ENCODE assay signal across 16 cellular contexts in genomic region chr21:36099000-36099399, GRCh38. TPM values are rescaled to one million over a fixed set of nuclear protein-coding genes. Genes with fewer than 3 reads are reported as not detected.
A peak's percentile ranks its signal among the peaks of the same experiment; 100 is the strongest.
DNase-seq lines count a peak whose midpoint lies in the region; ATAC-seq, FAIRE-seq and TF ChIP-seq lines count a peak whose summit lies in the region.
"Had no signal": no experiment of that assay in that cellular context is flagged by ENCODE, and none has a peak within 500 bp of the region (broad histone marks: within the 10 kb centered on the region; RNA-seq: fewer than 3 reads in every experiment).

No MANE protein-coding gene starts in this region.

- H3K27me3 ChIP-seq in H9 (ENCODE audit: insufficient read depth, low read length) (no peaks in the 10 kb centered on the region), iPS-15b (ENCODE audit: control insufficient read depth, insufficient read depth, low read length) (no peaks in the 10 kb centered on the region), neural progenitor cell (no peaks in the 10 kb centered on the region), HepG2 (ENCODE audit: control insufficient read depth in 1 of 2, insufficient read depth in 2 of 2, low read length in 2 of 2) (peaks cover 0 to 5% of the 10 kb centered on the region in 2 experiments; a peak in 2 of 5 replicates)
- H3K27me3 ChIP-seq: BLaER1 treated with 17β-estradiol and CSF1 and Interleukin-3, amounts not matched to agents 10 nM and 100 nM had no signal

- peak overlapping the region; percentile 48 for H2BK120ac ChIP-seq in H9 (ENCODE audit: low read depth, low read length, poor library complexity, severe bottlenecking)

- H3K14ac ChIP-seq in H9 (ENCODE audit: insufficient read depth, low read length), result no peak overlapping the region

- peaks cover 17% of the 10 kb centered on the region for H3F3A ChIP-seq in neural progenitor cell (ENCODE audit: low read depth)

- H4K20me1 ChIP-seq in H9 (ENCODE audit: control insufficient read depth, insufficient read depth, insufficient read length) (no peaks in the 10 kb centered on the region), neural progenitor cell (ENCODE audit: low read depth) (no peaks in the 10 kb centered on the region), HepG2 (ENCODE audit: insufficient read depth, low read length) (no peaks in the 10 kb centered on the region)
- H4K20me1 ChIP-seq: BLaER1 treated with 17β-estradiol and CSF1 and Interleukin-3, amounts not matched to agents 10 nM and 100 nM had no signal

- no peak overlapping the region for H4K91ac ChIP-seq in H9 (ENCODE audit: insufficient read length, low read depth, low read length)

- H3K4me2 ChIP-seq in H9 (ENCODE audit: insufficient read depth, insufficient read length, low read length) (no peak overlapping the region), neural progenitor cell (no peak overlapping the region), HepG2 (ENCODE audit: low read depth, low read length) (no peak overlapping the region)

- H3K23ac ChIP-seq in H9 (ENCODE audit: insufficient read length, low read depth, low read length), result no peak overlapping the region

- peak overlapping the region; percentile 17 for H3K9ac ChIP-seq in H9 (ENCODE audit: extremely low read depth, insufficient read length, low read length)
- H3K9ac ChIP-seq in iPS-15b (ENCODE audit: low read depth, low read length), result peak overlapping the region; percentile 30
- H3K9ac ChIP-seq in neural progenitor cell, result no peak overlapping the region
- no peak overlapping the region for H3K9ac ChIP-seq in HepG2 (ENCODE audit: insufficient read depth, low read depth, low read length)
- H3K9ac ChIP-seq: BLaER1 treated with 17β-estradiol and CSF1 and Interleukin-3, amounts not matched to agents 10 nM and 100 nM had no signal

- H3K36me3 ChIP-seq in iPS-15b (ENCODE audit: control insufficient read depth, insufficient read depth, low read length) (no peaks in the 10 kb centered on the region), neural progenitor cell (no peaks in the 10 kb centered on the region), HepG2 (replicated peaks in 1 of 2; ENCODE audit: control insufficient read depth in 1 of 2, insufficient read depth in 2 of 2, low read length in 2 of 2) (no peaks in the 10 kb centered on the region)

- in situ Hi-C loops in HepG2 (cut with HindIII; ENCODE audit: extremely low pct_ligation_motif_present, low pct_unique_long_range_greater_than_20kb), result no loop called here

- H3K4me3 ChIP-seq in iPS-15b (ENCODE audit: low read depth, low read length) (no peak overlapping the region), neural progenitor cell (no peak overlapping the region), HepG2 (replicated peaks in 1 of 3; ENCODE audit: insufficient read depth in 1 of 3, low read depth in 2 of 3, low read length in 3 of 3) (no peak overlapping the region)
- H3K4me3 ChIP-seq: BLaER1 treated with 17β-estradiol and CSF1 and Interleukin-3, amounts not matched to agents 10 nM and 100 nM had no signal

- H3K9me3 ChIP-seq in H9 (ENCODE audit: control insufficient read depth, low read depth, low read length) (peaks cover 3% of the 10 kb centered on the region), iPS-15b (ENCODE audit: control insufficient read depth, insufficient read depth, low read length) (peaks cover 3% of the 10 kb centered on the region), neural progenitor cell (ENCODE audit: low read depth) (no peaks in the 10 kb centered on the region), HepG2 (ENCODE audit: low read length) (no peaks in the 10 kb centered on the region)

- H3K4me1 ChIP-seq in H9 (ENCODE audit: insufficient read depth, low read length) (peaks cover 11% of the 10 kb centered on the region; the same call in 1 of the 2 replicates), iPS-15b (ENCODE audit: control insufficient read depth, insufficient read depth, low read length) (peaks cover 41% of the 10 kb centered on the region), neural progenitor cell (peaks cover 20% of the 10 kb centered on the region), HepG2 (ENCODE audit: insufficient read depth, low read length) (no peaks in the 10 kb centered on the region)

- POLR2A ChIA-PET in HepG2 (lab: Yijun Ruan, JAX), result no interaction called here

- H3K27me3 Mint-ChIP-seq in H9 (ENCODE audit: low read depth) (no peaks in the 10 kb centered on the region; the same call in 1 of the 2 replicates), neural progenitor cell (ENCODE audit: insufficient read depth, low read depth) (peaks cover 5% of the 10 kb centered on the region)

- peaks cover 14 to 25% of the 10 kb centered on the region in 2 experiments for H3K9me3 Mint-ChIP-seq in H9
- H3K9me3 Mint-ChIP-seq in neural progenitor cell, result peaks cover 5% of the 10 kb centered on the region
- H3K9me3 Mint-ChIP-seq: HFFc6 had no signal

- peak overlapping the region; percentile 70 for H3K18ac ChIP-seq in H9 (ENCODE audit: insufficient read length, low read depth, low read length)

- ATAC-seq in SK-N-SH treated with all-trans-retinoic acid at 6 μM for 48 hours, result no peak
- no peak for ATAC-seq in GM21528 (IDR thresholded peaks at IDR 0.05; ENCODE audit: low FRiP score, unreplicated experiment)
- ATAC-seq in HepG2, result no peak

- H3K27ac ChIP-seq in H9 (ENCODE audit: insufficient read length, low read depth, low read length) (peak overlapping the region; percentile 76), neural progenitor cell (no peak overlapping the region), HepG2 (ENCODE audit: extremely low read length, insufficient read depth, low read length) (no peak overlapping the region)
- H3K27ac ChIP-seq: BLaER1 treated with 17β-estradiol and CSF1 and Interleukin-3, amounts not matched to agents 10 nM and 100 nM; HL-60 had no signal

- no peak overlapping the region for H2BK20ac ChIP-seq in H9 (ENCODE audit: low read depth, low read length, poor library complexity, severe bottlenecking)

- intact Hi-C loops in HepG2 (cut with micrococcal nuclease; ENCODE audit: unreplicated experiment), result no loop called here

- WGBS in H9 (ENCODE audit: extremely low coverage, insufficient read length, low lambda C conversion rate), result no CpG with 5 or more reads among the region's 3 CpGs
- WGBS in HepG2 (ENCODE audit: low lambda C conversion rate), result 51% methylated on average over 3 of the region's 3 CpGs

- TF ChIP-seq RAD21 in HepG2 (CRISPR knock-in tag; IDR thresholded peaks at IDR 0.05), result no peak

- H3K79me1 ChIP-seq in H9 (ENCODE audit: insufficient read depth, low read depth, low read length, poor library complexity, severe bottlenecking), result no peaks in the 10 kb centered on the region

- FAIRE-seq in HepG2 (lab: Jason Lieb, UNC), result no peak

- H4K8ac ChIP-seq in H9 (replicated peaks; ENCODE audit: insufficient read length, low read depth, low read length), result no peak overlapping the region

- DNase-seq in H9 (no peak), NCI-H82 treated with DMSO at 0.1 percent for 48 hours (lab: John Stamatoyannopoulos, UW; ENCODE audit: unreplicated experiment) (peak; percentile 61), neural progenitor cell (ENCODE audit: low spot score) (no peak), dermis blood vessel endothelial cell (no peak), HepG2 (ENCODE audit: low spot score) (no peak)
- DNase-seq: ACHN; CD4-positive, CD25-positive, alpha-beta regulatory T cell; DMS53; GOT3; HCEC 1CT; HFFc6 had no signal

- no peak overlapping the region for H2BK12ac ChIP-seq in H9 (ENCODE audit: insufficient read length, low read depth, low read length)

- H2BK5ac ChIP-seq in H9 (ENCODE audit: insufficient read length, low read length), result peak overlapping the region; percentile 92

- peaks cover 68 to 69% of the 10 kb centered on the region in 2 experiments for H3K4me1 Mint-ChIP-seq in H9
- H3K4me1 Mint-ChIP-seq in neural progenitor cell, result peaks cover 17% of the 10 kb centered on the region
- H3K4me1 Mint-ChIP-seq: CD4-positive, CD25-positive, alpha-beta regulatory T cell had no signal

- no peak overlapping the region for H2BK15ac ChIP-seq in H9 (ENCODE audit: low read depth, low read length)

- H3K27ac Mint-ChIP-seq in H9 (peak overlapping the region in 2 of 3 experiments; percentile 87 to 99; a peak in 5 of 7 replicates), neural progenitor cell (no peak overlapping the region)
- H3K27ac Mint-ChIP-seq: CD4-positive, CD25-positive, alpha-beta regulatory T cell; HFFc6 had no signal

- H3K4me3 Mint-ChIP-seq in H9 (peak overlapping the region in 1 of 2 experiments; percentile 51; a peak in 2 of 5 replicates), neural progenitor cell (no peak overlapping the region)
- H3K4me3 Mint-ChIP-seq: CD4-positive, CD25-positive, alpha-beta regulatory T cell; HFFc6 had no signal

- H3K79me2 ChIP-seq in H9 (ENCODE audit: insufficient read depth, low read length), result no peaks in the 10 kb centered on the region
- no peaks in the 10 kb centered on the region for H3K79me2 ChIP-seq in neural progenitor cell (ENCODE audit: low read depth)
- no peaks in the 10 kb centered on the region for H3K79me2 ChIP-seq in HepG2 (ENCODE audit: insufficient read depth, low read length)

- H3K36me3 Mint-ChIP-seq in H9 (ENCODE audit: insufficient read depth in 1 of 3, low read depth in 3 of 3) (peaks cover 10 to 17% (median 12%) of the 10 kb centered on the region in 3 experiments), neural progenitor cell (no peaks in the 10 kb centered on the region)
- H3K36me3 Mint-ChIP-seq: CD4-positive, CD25-positive, alpha-beta regulatory T cell had no signal

- CTCF ChIA-PET in HepG2 (lab: Yijun Ruan, JAX; ENCODE audit: low intra/inter-chr PET ratio, low total read pairs), result no interaction called here

- no peak for TF ChIP-seq CTCF in H9 (conservative IDR thresholded peaks at IDR 0.05)
- TF ChIP-seq CTCF in neural progenitor cell (IDR thresholded peaks at IDR 0.05), result no peak
- TF ChIP-seq CTCF in HepG2 (CRISPR knock-in tag; IDR thresholded peaks at IDR 0.05), result no peak

- H2AFZ ChIP-seq in H9 (ENCODE audit: low read length), result no peak overlapping the region
- peak overlapping the region; percentile 22 for H2AFZ ChIP-seq in neural progenitor cell (replicated peaks)
- H2AFZ ChIP-seq in HepG2 (ENCODE audit: low read length), result no peak overlapping the region

- H3K4ac ChIP-seq in H9 (ENCODE audit: low read depth, low read length), result no peak overlapping the region; the same call in 1 of the 2 replicates

- no peak overlapping the region for H3T11ph ChIP-seq in H9 (ENCODE audit: low read length)

- H3K56ac ChIP-seq in H9 (ENCODE audit: insufficient read length, low read depth, low read length), result no peak overlapping the region

- no peak overlapping the region for H4K5ac ChIP-seq in H9 (ENCODE audit: insufficient read length, low read depth, low read length)

- BruUV-seq in HepG2 (replicated peaks; lab: Mats Ljungman, UMichigan), result no TSS peak

- no peak overlapping the region for H2AK5ac ChIP-seq in H9 (ENCODE audit: insufficient read length, low read length)

- no peak for TF ChIP-seq POLR2A in HepG2 (IDR thresholded peaks at IDR 0.05; ENCODE audit: insufficient read depth in 1 of 2, low read depth in 2 of 2, low read length in 2 of 2)

- TF ChIP-seq EP300 in HepG2 (IDR thresholded peaks at IDR 0.05; ENCODE audit: low read depth in 2 of 2, low read length in 2 of 2), result no peak
- TF ChIP-seq EP300 in HepG2 (CRISPR knock-in tag; IDR thresholded peaks at IDR 0.05; ENCODE audit: borderline replicate concordance), result no peak

- no peaks in the 10 kb centered on the region for H3K23me2 ChIP-seq in H9 (ENCODE audit: insufficient read length, low read depth, low read length, poor library complexity, severe bottlenecking)

RNA-seq across cellular contexts. Expression of gene CBR1, which starts 29.2 kb away (rescaled TPM):
- total RNA-seq in H9 (2021), result 5.7 and 7.1 TPM in 2 replicates
- total RNA-seq in neural progenitor cell (ENCODE audit: low replicate concordance), result 24.9 and 38.9 TPM in 2 replicates
- total RNA-seq in dermis blood vessel endothelial cell, result 37.3 and 84.5 TPM in 2 replicates
- total RNA-seq in HepG2 (2016; rRNA removed; fragmentation: Illumina TruSeq; extraction: Trizol), result 38.7 and 45.6 TPM in 2 replicates
- 7.9 and 8.1 TPM in 2 replicates for total RNA-seq in HepG2 (2016; cell fraction: cytosol; rRNA removed; fragmentation: Illumina TruSeq; extraction: Trizol; ENCODE audit: low read depth)
- 38.5 and 46.8 TPM in 2 replicates for total RNA-seq in HepG2 (2016; cell fraction: insoluble cytoplasmic fraction; rRNA removed; fragmentation: Illumina TruSeq; extraction: Trizol)
- total RNA-seq in HepG2 (2016; cell fraction: membrane; rRNA removed; fragmentation: Illumina TruSeq; extraction: Trizol), result 14.5 and 17.4 TPM in 2 replicates
- 15.4 and 15.7 TPM in 2 replicates for total RNA-seq in HepG2 (2016; cell fraction: nucleus; rRNA removed; fragmentation: Illumina TruSeq; extraction: Trizol)
- polyA plus RNA-seq in HepG2 (2011; rRNA removed), result 33.7 and 40.2 TPM in 2 replicates
- polyA plus RNA-seq in HepG2 (2011; cell fraction: cytosol; rRNA removed), result 42.7 and 71.0 TPM in 2 replicates
- polyA plus RNA-seq in HepG2 (2011; cell fraction: nucleus; rRNA removed), result 26.4 and 32.1 TPM in 2 replicates
- polyA plus RNA-seq in HepG2 (2012), result 30.4 and 32.9 TPM in 2 replicates
- polyA plus RNA-seq in HepG2 (2016; cell fraction: cytosol; fragmentation: Illumina TruSeq; extraction: Trizol; ENCODE audit: low read depth), result 7.7 and 9.2 TPM in 2 replicates
- 51.8 and 57.6 TPM in 2 replicates for polyA plus RNA-seq in HepG2 (2016; cell fraction: insoluble cytoplasmic fraction; fragmentation: Illumina TruSeq; extraction: Trizol; ENCODE audit: low read depth)
- 11.5 and 12.6 TPM in 2 replicates for polyA plus RNA-seq in HepG2 (2016; cell fraction: membrane; fragmentation: Illumina TruSeq; extraction: Trizol; ENCODE audit: low read depth)
- 23.3 and 28.1 TPM in 2 replicates for polyA plus RNA-seq in HepG2 (2016; cell fraction: nucleus; fragmentation: Illumina TruSeq; extraction: Trizol; ENCODE audit: insufficient read depth, low read depth)
- 72.8 and 83.4 TPM in 2 replicates for polyA minus RNA-seq in HepG2 (2011; rRNA and poly(A)+ RNA removed; ENCODE audit: low replicate concordance)
- 23.7 and 30.8 TPM in 2 replicates for polyA minus RNA-seq in HepG2 (2011; cell fraction: cytosol; rRNA and poly(A)+ RNA removed)
- 4.5 and 7.2 TPM in 2 replicates for polyA minus RNA-seq in HepG2 (2011; cell fraction: nucleus; rRNA and poly(A)+ RNA removed)

RNA-seq across cellular contexts. Expression of gene CBR3, which starts 35.9 kb away (rescaled TPM):
- total RNA-seq in H9 (2021) (1.9 and 2.4 TPM in 2 replicates), neural progenitor cell (ENCODE audit: low replicate concordance) (not detected in 2 replicates), dermis blood vessel endothelial cell (5.8 and 6.8 TPM in 2 replicates), HepG2 (2016; rRNA removed; fragmentation: Illumina TruSeq; extraction: Trizol) (not detected in 2 replicates)
- not detected in 2 replicates for total RNA-seq in HepG2 (2016; cell fraction: cytosol; rRNA removed; fragmentation: Illumina TruSeq; extraction: Trizol; ENCODE audit: low read depth)
- not detected in 2 replicates for total RNA-seq in HepG2 (2016; cell fraction: insoluble cytoplasmic fraction; rRNA removed; fragmentation: Illumina TruSeq; extraction: Trizol)
- total RNA-seq in HepG2 (2016; cell fraction: membrane; rRNA removed; fragmentation: Illumina TruSeq; extraction: Trizol), result not detected in 2 replicates
- not detected in 2 replicates for total RNA-seq in HepG2 (2016; cell fraction: nucleus; rRNA removed; fragmentation: Illumina TruSeq; extraction: Trizol)
- not detected in 2 replicates for polyA plus RNA-seq in HepG2 (2011; rRNA removed)
- polyA plus RNA-seq in HepG2 (2011; cell fraction: cytosol; rRNA removed), result not detected in 2 replicates
- 0.14 TPM in 1 of 2 replicates, not detected in the other for polyA plus RNA-seq in HepG2 (2011; cell fraction: nucleus; rRNA removed)
- not detected in 2 replicates for polyA plus RNA-seq in HepG2 (2012)
- not detected in 2 replicates for polyA plus RNA-seq in HepG2 (2016; cell fraction: cytosol; fragmentation: Illumina TruSeq; extraction: Trizol; ENCODE audit: low read depth)
- polyA plus RNA-seq in HepG2 (2016; cell fraction: insoluble cytoplasmic fraction; fragmentation: Illumina TruSeq; extraction: Trizol; ENCODE audit: low read depth), result not detected in 2 replicates
- not detected in 2 replicates for polyA plus RNA-seq in HepG2 (2016; cell fraction: membrane; fragmentation: Illumina TruSeq; extraction: Trizol; ENCODE audit: low read depth)
- not detected in 2 replicates for polyA plus RNA-seq in HepG2 (2016; cell fraction: nucleus; fragmentation: Illumina TruSeq; extraction: Trizol; ENCODE audit: insufficient read depth, low read depth)
- 2.9 TPM in 1 of 2 replicates, not detected in the other for polyA minus RNA-seq in HepG2 (2011; rRNA and poly(A)+ RNA removed; ENCODE audit: low replicate concordance)
- not detected in 2 replicates for polyA minus RNA-seq in HepG2 (2011; cell fraction: cytosol; rRNA and poly(A)+ RNA removed)
- not detected in 2 replicates for polyA minus RNA-seq in HepG2 (2011; cell fraction: nucleus; rRNA and poly(A)+ RNA removed)

RNA-seq across cellular contexts. Expression of gene SETD4, which starts 38.7 kb away (rescaled TPM):
- total RNA-seq in H9 (2021) (49.9 and 52.5 TPM in 2 replicates), neural progenitor cell (ENCODE audit: low replicate concordance) (21.6 and 31.6 TPM in 2 replicates), dermis blood vessel endothelial cell (9.9 and 16.8 TPM in 2 replicates), HepG2 (2016; rRNA removed; fragmentation: Illumina TruSeq; extraction: Trizol) (11.9 and 14.4 TPM in 2 replicates)
- total RNA-seq in HepG2 (2016; cell fraction: cytosol; rRNA removed; fragmentation: Illumina TruSeq; extraction: Trizol; ENCODE audit: low read depth), result 2.4 and 3.7 TPM in 2 replicates
- total RNA-seq in HepG2 (2016; cell fraction: insoluble cytoplasmic fraction; rRNA removed; fragmentation: Illumina TruSeq; extraction: Trizol), result 12.5 and 15.3 TPM in 2 replicates
- 4.4 and 6.1 TPM in 2 replicates for total RNA-seq in HepG2 (2016; cell fraction: membrane; rRNA removed; fragmentation: Illumina TruSeq; extraction: Trizol)
- 26.3 and 27.5 TPM in 2 replicates for total RNA-seq in HepG2 (2016; cell fraction: nucleus; rRNA removed; fragmentation: Illumina TruSeq; extraction: Trizol)
- polyA plus RNA-seq in HepG2 (2011; rRNA removed), result 7.1 and 8.4 TPM in 2 replicates
- 4.4 and 5.1 TPM in 2 replicates for polyA plus RNA-seq in HepG2 (2011; cell fraction: cytosol; rRNA removed)
- 17.7 and 21.1 TPM in 2 replicates for polyA plus RNA-seq in HepG2 (2011; cell fraction: nucleus; rRNA removed)
- 6.2 and 8.6 TPM in 2 replicates for polyA plus RNA-seq in HepG2 (2012)
- polyA plus RNA-seq in HepG2 (2016; cell fraction: cytosol; fragmentation: Illumina TruSeq; extraction: Trizol; ENCODE audit: low read depth), result 1.3 and 1.5 TPM in 2 replicates
- polyA plus RNA-seq in HepG2 (2016; cell fraction: insoluble cytoplasmic fraction; fragmentation: Illumina TruSeq; extraction: Trizol; ENCODE audit: low read depth), result 10.0 and 10.5 TPM in 2 replicates
- polyA plus RNA-seq in HepG2 (2016; cell fraction: membrane; fragmentation: Illumina TruSeq; extraction: Trizol; ENCODE audit: low read depth), result 1.8 and 2.8 TPM in 2 replicates
- 37.4 and 44.2 TPM in 2 replicates for polyA plus RNA-seq in HepG2 (2016; cell fraction: nucleus; fragmentation: Illumina TruSeq; extraction: Trizol; ENCODE audit: insufficient read depth, low read depth)
- polyA minus RNA-seq in HepG2 (2011; rRNA and poly(A)+ RNA removed; ENCODE audit: low replicate concordance), result 12.9 and 17.6 TPM in 2 replicates
- 2.7 and 5.1 TPM in 2 replicates for polyA minus RNA-seq in HepG2 (2011; cell fraction: cytosol; rRNA and poly(A)+ RNA removed)
- polyA minus RNA-seq in HepG2 (2011; cell fraction: nucleus; rRNA and poly(A)+ RNA removed), result 24.9 and 25.4 TPM in 2 replicates

RNA-seq across cellular contexts. Expression of gene DOP1B, which starts 57.6 kb away (rescaled TPM):
- total RNA-seq in H9 (2021) (8.7 and 10.0 TPM in 2 replicates), neural progenitor cell (ENCODE audit: low replicate concordance) (9.9 and 10.7 TPM in 2 replicates), dermis blood vessel endothelial cell (5.1 and 11.1 TPM in 2 replicates), HepG2 (2016; rRNA removed; fragmentation: Illumina TruSeq; extraction: Trizol) (2.8 and 3.0 TPM in 2 replicates)
- total RNA-seq in HepG2 (2016; cell fraction: cytosol; rRNA removed; fragmentation: Illumina TruSeq; extraction: Trizol; ENCODE audit: low read depth), result 2.6 and 3.3 TPM in 2 replicates
- total RNA-seq in HepG2 (2016; cell fraction: insoluble cytoplasmic fraction; rRNA removed; fragmentation: Illumina TruSeq; extraction: Trizol), result 2.4 and 3.0 TPM in 2 replicates
- 1.3 and 1.6 TPM in 2 replicates for total RNA-seq in HepG2 (2016; cell fraction: membrane; rRNA removed; fragmentation: Illumina TruSeq; extraction: Trizol)
- 2.4 and 2.5 TPM in 2 replicates for total RNA-seq in HepG2 (2016; cell fraction: nucleus; rRNA removed; fragmentation: Illumina TruSeq; extraction: Trizol)
- 2.3 and 3.2 TPM in 2 replicates for polyA plus RNA-seq in HepG2 (2011; rRNA removed)
- 2.0 and 2.3 TPM in 2 replicates for polyA plus RNA-seq in HepG2 (2011; cell fraction: cytosol; rRNA removed)
- polyA plus RNA-seq in HepG2 (2011; cell fraction: nucleus; rRNA removed), result 4.2 and 4.4 TPM in 2 replicates
- 3.9 TPM in 2 replicates for polyA plus RNA-seq in HepG2 (2012)
- polyA plus RNA-seq in HepG2 (2016; cell fraction: cytosol; fragmentation: Illumina TruSeq; extraction: Trizol; ENCODE audit: low read depth), result 0.11 and 0.18 TPM in 2 replicates
- polyA plus RNA-seq in HepG2 (2016; cell fraction: insoluble cytoplasmic fraction; fragmentation: Illumina TruSeq; extraction: Trizol; ENCODE audit: low read depth), result 1.6 TPM in 2 replicates
- 0.45 and 0.50 TPM in 2 replicates for polyA plus RNA-seq in HepG2 (2016; cell fraction: membrane; fragmentation: Illumina TruSeq; extraction: Trizol; ENCODE audit: low read depth)
- 3.0 and 3.5 TPM in 2 replicates for polyA plus RNA-seq in HepG2 (2016; cell fraction: nucleus; fragmentation: Illumina TruSeq; extraction: Trizol; ENCODE audit: insufficient read depth, low read depth)
- 1.9 and 6.3 TPM in 2 replicates for polyA minus RNA-seq in HepG2 (2011; rRNA and poly(A)+ RNA removed; ENCODE audit: low replicate concordance)
- 5.7 and 6.1 TPM in 2 replicates for polyA minus RNA-seq in HepG2 (2011; cell fraction: cytosol; rRNA and poly(A)+ RNA removed)
- 8.0 and 8.5 TPM in 2 replicates for polyA minus RNA-seq in HepG2 (2011; cell fraction: nucleus; rRNA and poly(A)+ RNA removed)

Comparison
In these comparisons a context has a peak if more than half of its experiments do, and no peak if none do; other contexts are left out.
1. H3K9ac ChIP-seq: peak in H9 (single experiment) and iPS-15b (single experiment); none in neural progenitor cell (single experiment) and HepG2 (single experiment).